In the genomic region with DNA sequence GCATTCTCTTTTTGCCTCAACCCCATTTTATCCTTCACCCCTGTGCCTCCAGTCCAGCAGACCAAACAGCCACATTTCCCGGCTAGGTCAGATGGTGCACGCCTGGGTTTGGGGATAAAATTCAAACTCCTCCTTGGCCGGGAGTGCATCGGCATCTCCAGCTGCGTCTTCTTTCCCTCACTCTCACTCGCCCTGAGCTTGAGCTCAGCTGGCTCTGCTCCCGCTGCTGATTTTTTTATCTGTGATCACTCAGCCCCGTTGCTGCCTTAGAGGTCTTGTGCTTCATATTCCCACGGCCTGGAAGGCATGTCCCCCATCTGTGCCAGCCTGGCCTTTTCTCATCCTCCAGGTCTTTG, we compare ENCODE assay signal across 14 cellular contexts. TPM values are rescaled to one million over a fixed set of nuclear protein-coding genes. Genes with fewer than 3 reads are reported as not detected.
DNase-seq lines count a peak whose midpoint lies in the region; ATAC-seq and TF ChIP-seq lines count a peak whose summit lies in the region.
"Had no signal": no experiment of that assay in that cellular context is flagged by ENCODE, and none has a peak within 500 bp of the region (broad histone marks: within the 10 kb centered on the region; RNA-seq: fewer than 3 reads in every experiment).

No MANE protein-coding gene starts in this region.

- intact Hi-C loops in Right ventricle myocardium inferior (cut with DNase I) = no loop called here
- intact Hi-C loops in cardiac septum (cut with DNase I) = no loop called here

- H3K9ac ChIP-seq in muscle layer of colon (ENCODE audit: low read length) = no peak overlapping the region

- ATAC-seq in Right ventricle myocardium inferior (peak; percentile 72), upper lobe of left lung (ENCODE audit: low FRiP score in 2 of 2) (peak; percentile 21 to 48), GM18907 (IDR thresholded peaks at IDR 0.05; ENCODE audit: unreplicated experiment) (no peak), HG03520 (IDR thresholded peaks at IDR 0.05; ENCODE audit: unreplicated experiment) (no peak)

- TF ChIP-seq POLR2A in upper lobe of left lung (IDR thresholded peaks at IDR 0.05) = no peak

- no peaks in the 10 kb centered on the region for H3K36me3 ChIP-seq in muscle layer of colon (ENCODE audit: insufficient read depth, low read length)
- H3K36me3 ChIP-seq in upper lobe of left lung = no peaks in the 10 kb centered on the region
- H3K36me3 ChIP-seq: WERI-Rb-1 had no signal

- H3K27me3 ChIP-seq in muscle layer of colon (ENCODE audit: control insufficient read depth in 1 of 2, insufficient read depth in 2 of 2, low read length in 2 of 2) = no peaks in the 10 kb centered on the region
- H3K27me3 ChIP-seq in upper lobe of left lung = no peaks in the 10 kb centered on the region

- no peak for DNase-seq in Right ventricle myocardium inferior (ENCODE audit: missing footprints)
- DNase-seq in cardiac septum (ENCODE audit: low spot score) = no peak
- peak; percentile 53 for DNase-seq in fibroblast of the aortic adventitia (ENCODE audit: low read depth)
- DNase-seq in upper lobe of left lung = no peak
- no peak for DNase-seq in activated CD4-positive, CD25-positive, alpha-beta regulatory T cell (lab: John Stamatoyannopoulos, UW)
- DNase-seq: EL; NCI-H1417 treated with DMSO at 0.1 percent for 48 hours; NCI-H69; SHP77 treated with DMSO at 0.1 percent for 48 hours; stimulated activated CD4-positive, alpha-beta T cell treated with anti-CD3 and anti-CD28 coated beads, Interleukin-12 subunit alpha, Interleukin-12 subunit beta, amount 100 ng/mL, for 4 hours; WERI-Rb-1 had no signal

- 54 to 65% methylated on average over 9 of the region's 9 CpGs for WGBS in upper lobe of left lung, 2 donors

- no peaks in the 10 kb centered on the region for H3K4me1 ChIP-seq in muscle layer of colon (ENCODE audit: insufficient read depth, low read length)
- H3K4me1 ChIP-seq in upper lobe of left lung = peaks cover 0 to 10% (median 4%) of the 10 kb centered on the region in 4 donors

- TF ChIP-seq EP300 in upper lobe of left lung (IDR thresholded peaks at IDR 0.05) = peak in 1 of 4 donors; percentile 8

- H3K27ac ChIP-seq in muscle layer of colon (ENCODE audit: low read depth, low read length) (peak overlapping the region; percentile 48), upper lobe of left lung (peak overlapping the region; percentile 50 to 73 (median 66))
- H3K27ac ChIP-seq: WERI-Rb-1 had no signal

- TF ChIP-seq CTCF in fibroblast of the aortic adventitia (IDR thresholded peaks at IDR 0.05; ENCODE audit: insufficient read depth, low read length) (no peak), upper lobe of left lung (IDR thresholded peaks at IDR 0.05) (no peak)

- H3K4me3 ChIP-seq in fibroblast of the aortic adventitia (ENCODE audit: low read depth, low read length) (no peak overlapping the region), muscle layer of colon (ENCODE audit: low read depth in 1 of 2, low read length in 2 of 2) (no peak overlapping the region), upper lobe of left lung (no peak overlapping the region)

- H3K9me3 ChIP-seq in muscle layer of colon (ENCODE audit: low read length) = no peaks in the 10 kb centered on the region
- no peaks in the 10 kb centered on the region for H3K9me3 ChIP-seq in upper lobe of left lung

RNA-seq across cellular contexts. Expression of gene EZR, which starts 6.8 kb away (rescaled TPM):
- total RNA-seq in Right ventricle myocardium inferior = 203 TPM
- total RNA-seq in cardiac septum = 141 TPM
- total RNA-seq in fibroblast of the aortic adventitia (ENCODE audit: low replicate concordance) = 41.3 and 47.0 TPM in 2 replicates
- 100 to 1,000 TPM; 188 to 810 (median 346) TPM for total RNA-seq in upper lobe of left lung

Comparison
In these comparisons a context has a peak if more than half of its experiments do, and no peak if none do; other contexts are left out.
1. ATAC-seq: peak in Right ventricle myocardium inferior (single experiment) and upper lobe of left lung (2 of 2); none in GM18907 (single experiment) and HG03520 (single experiment).